ENCODE assay signal across 2 cellular contexts in the genomic region with DNA sequence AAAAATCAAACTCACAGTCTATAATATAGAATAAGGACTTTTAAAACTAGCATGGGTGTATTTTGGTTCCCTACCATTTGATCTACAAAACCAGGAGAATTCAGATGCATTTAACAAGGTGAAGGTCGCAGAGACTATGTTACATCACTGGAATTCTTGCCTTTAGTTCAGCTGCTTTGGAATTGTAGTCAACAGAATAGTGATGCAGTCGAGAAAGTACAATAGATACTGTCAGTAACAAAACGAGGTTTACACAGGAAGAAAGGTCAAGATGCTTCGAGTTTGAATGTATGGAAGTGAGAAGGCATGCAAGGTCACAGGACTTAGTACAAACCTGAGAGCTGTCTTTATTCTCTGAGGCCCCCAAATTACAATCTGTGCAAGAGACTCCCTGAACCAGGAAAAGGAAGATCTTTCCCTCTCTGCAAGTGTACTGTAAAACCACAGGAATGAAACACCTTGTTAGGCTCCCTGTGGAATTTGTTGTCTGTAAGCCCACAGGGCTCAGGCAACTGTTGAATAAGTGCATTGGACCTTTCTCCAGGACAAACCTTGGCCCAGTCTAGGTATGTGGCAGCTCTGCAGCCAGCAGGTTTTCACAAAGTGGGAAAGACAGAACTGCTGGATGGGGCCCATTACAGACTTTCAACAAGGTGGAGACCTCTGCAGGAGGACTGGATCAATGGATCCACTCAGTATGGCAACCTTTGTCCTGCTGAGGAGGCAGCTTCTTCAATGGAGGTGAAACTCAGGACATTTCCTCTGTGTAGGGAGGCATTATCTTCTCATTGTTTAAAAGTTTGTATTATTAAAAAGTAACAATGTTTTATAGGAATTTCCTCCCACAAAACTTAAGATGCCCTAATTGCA.
TF ChIP-seq lines count a peak whose summit lies in the region.

No MANE protein-coding gene starts in this region.

TF ChIP-seq in SK-N-SH treated with all-trans-retinoic acid at 6 μM for 48 hours, 23 proteins besides CTCF, POLR2A, EP300 and RAD21 (continued from another document):
- TF ChIP-seq ZNF565 (CRISPR knock-in tag; conservative IDR thresholded peaks at IDR 0.05; ENCODE audit: low read depth) (no peak), ESRRG (CRISPR knock-in tag; IDR thresholded peaks at IDR 0.05) (no peak), GLIS3 (CRISPR knock-in tag; IDR thresholded peaks at IDR 0.05) (no peak), ZNF70 (CRISPR knock-in tag; IDR thresholded peaks at IDR 0.05) (no peak), ZC3H10 (CRISPR knock-in tag; IDR thresholded peaks at IDR 0.05) (no peak), ISL1 (CRISPR knock-in tag; IDR thresholded peaks at IDR 0.05) (no peak)

TF ChIP-seq in SK-N-SH, 30 proteins besides CTCF, POLR2A, EP300 and RAD21 (continued from another document):
- TF ChIP-seq, protein P1, sequence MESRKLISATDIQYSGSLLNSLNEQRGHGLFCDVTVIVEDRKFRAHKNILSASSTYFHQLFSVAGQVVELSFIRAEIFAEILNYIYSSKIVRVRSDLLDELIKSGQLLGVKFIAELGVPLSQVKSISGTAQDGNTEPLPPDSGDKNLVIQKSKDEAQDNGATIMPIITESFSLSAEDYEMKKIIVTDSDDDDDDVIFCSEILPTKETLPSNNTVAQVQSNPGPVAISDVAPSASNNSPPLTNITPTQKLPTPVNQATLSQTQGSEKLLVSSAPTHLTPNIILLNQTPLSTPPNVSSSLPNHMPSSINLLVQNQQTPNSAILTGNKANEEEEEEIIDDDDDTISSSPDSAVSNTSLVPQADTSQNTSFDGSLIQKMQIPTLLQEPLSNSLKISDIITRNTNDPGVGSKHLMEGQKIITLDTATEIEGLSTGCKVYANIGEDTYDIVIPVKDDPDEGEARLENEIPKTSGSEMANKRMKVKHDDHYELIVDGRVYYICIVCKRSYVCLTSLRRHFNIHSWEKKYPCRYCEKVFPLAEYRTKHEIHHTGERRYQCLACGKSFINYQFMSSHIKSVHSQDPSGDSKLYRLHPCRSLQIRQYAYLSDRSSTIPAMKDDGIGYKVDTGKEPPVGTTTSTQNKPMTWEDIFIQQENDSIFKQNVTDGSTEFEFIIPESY (IDR thresholded peaks at IDR 0.05; ENCODE audit: borderline replicate concordance, low read depth), result no peak
- TF ChIP-seq ELF1 (IDR thresholded peaks at IDR 0.05) (no peak), RXRA (IDR thresholded peaks at IDR 0.05; ENCODE audit: borderline replicate concordance, low read depth) (no peak), GATA2 (CRISPR knock-in tag; IDR thresholded peaks at IDR 0.05) (no peak), TCF12 (IDR thresholded peaks at IDR 0.05) (no peak)
